In genomic region chr13:30847697-30848307, GRCh38 we compare ENCODE assay signal across 8 cellular contexts. TPM values are rescaled to one million over a fixed set of nuclear protein-coding genes. Genes with fewer than 3 reads are reported as not detected.
A peak's percentile ranks its signal among the peaks of the same experiment; 100 is the strongest.
DNase-seq lines count a peak whose midpoint lies in the region; ATAC-seq, FAIRE-seq and TF ChIP-seq lines count a peak whose summit lies in the region.

No MANE protein-coding gene starts in this region.

- peak overlapping the region; percentile 68 for H3K27ac ChIP-seq in hepatocyte
- H3K27ac ChIP-seq in upper lobe of left lung = peak overlapping the region in 2 of 4 donors; percentile 17 to 46
- no peak overlapping the region for H3K27ac ChIP-seq in Karpas-422 (ENCODE audit: low read length)

- H3K79me2 ChIP-seq in hepatocyte (no peaks in the 10 kb centered on the region), Karpas-422 (ENCODE audit: low read length) (no peaks in the 10 kb centered on the region)

- TF ChIP-seq POLR2A in upper lobe of left lung (IDR thresholded peaks at IDR 0.05) (no peak), GM18505 (IDR thresholded peaks at IDR 0.05; ENCODE audit: borderline replicate concordance, extremely low read depth, insufficient read depth, insufficient read length) (no peak)

- H3K9ac ChIP-seq in Karpas-422 (ENCODE audit: low read length) = no peak overlapping the region

- no peak overlapping the region for H3K4me3 ChIP-seq in hepatocyte
- no peak overlapping the region for H3K4me3 ChIP-seq in upper lobe of left lung
- H3K4me3 ChIP-seq in Karpas-422 (ENCODE audit: low read length) = no peak overlapping the region

- H3K4me1 ChIP-seq in hepatocyte (ENCODE audit: insufficient read depth) (no peaks in the 10 kb centered on the region), upper lobe of left lung (peaks cover 0 to 12% (median 4%) of the 10 kb centered on the region in 4 donors), Karpas-422 (ENCODE audit: low read length) (peaks cover 3% of the 10 kb centered on the region; the same call in 1 of the 2 replicates)

- H3K4me2 ChIP-seq in hepatocyte (peak overlapping the region; percentile 32), Karpas-422 (ENCODE audit: low read depth, low read length, poor library complexity, severe bottlenecking) (no peak overlapping the region)

- TF ChIP-seq CTCF in hepatocyte (IDR thresholded peaks at IDR 0.05; ENCODE audit: poor library complexity) = no peak
- TF ChIP-seq CTCF in upper lobe of left lung (IDR thresholded peaks at IDR 0.05) = no peak

- TF ChIP-seq EP300 in upper lobe of left lung (IDR thresholded peaks at IDR 0.05) = no peak

- H3K27me3 ChIP-seq in hepatocyte (no peaks in the 10 kb centered on the region), upper lobe of left lung (no peaks in the 10 kb centered on the region), Karpas-422 (ENCODE audit: low read length) (no peaks in the 10 kb centered on the region)

- ATAC-seq in Right ventricle myocardium inferior (peak; percentile 70), upper lobe of left lung (ENCODE audit: low FRiP score in 2 of 2) (peak; percentile 25 to 80), GM18505 (IDR thresholded peaks at IDR 0.05; ENCODE audit: unreplicated experiment) (no peak)

- no peaks in the 10 kb centered on the region for H3K9me2 ChIP-seq in hepatocyte (replicated peaks; ENCODE audit: insufficient read depth)
- no peaks in the 10 kb centered on the region for H3K9me2 ChIP-seq in Karpas-422 (replicated peaks; ENCODE audit: insufficient read depth, low read length)

- peak; percentile 36 for FAIRE-seq in TTC549 (lab: Jason Lieb, UNC)

- H2AFZ ChIP-seq in hepatocyte (no peak overlapping the region), Karpas-422 (ENCODE audit: low read length) (no peak overlapping the region)

- DNase-seq in Right ventricle myocardium inferior (ENCODE audit: missing footprints) (no peak), cardiac septum (ENCODE audit: low spot score) (no peak), hepatocyte (ENCODE audit: low spot score) (peak; percentile 57), upper lobe of left lung (no peak), Karpas-422 (no peak), NCI-H82 (lab: John Stamatoyannopoulos, UW) (no peak)

- H3K9me3 ChIP-seq in hepatocyte (ENCODE audit: low read depth) = no peaks in the 10 kb centered on the region
- no peaks in the 10 kb centered on the region for H3K9me3 ChIP-seq in upper lobe of left lung
- H3K9me3 ChIP-seq in Karpas-422 (ENCODE audit: low read length) = peaks cover 6% of the 10 kb centered on the region; the same call in 1 of the 2 replicates

- intact Hi-C loops in Right ventricle myocardium inferior (cut with DNase I) = no loop called here
- intact Hi-C loops in cardiac septum (cut with DNase I) = no loop called here

- H4K20me1 ChIP-seq in hepatocyte (ENCODE audit: insufficient read depth, poor library complexity, severe bottlenecking) = no peaks in the 10 kb centered on the region
- no peaks in the 10 kb centered on the region for H4K20me1 ChIP-seq in Karpas-422 (ENCODE audit: insufficient read depth, low read depth, low read length)

- H3K36me3 ChIP-seq in hepatocyte (replicated peaks; ENCODE audit: insufficient read depth, low read depth) = no peaks in the 10 kb centered on the region
- H3K36me3 ChIP-seq in upper lobe of left lung = no peaks in the 10 kb centered on the region
- no peaks in the 10 kb centered on the region for H3K36me3 ChIP-seq in Karpas-422 (ENCODE audit: insufficient read depth, low read length)

- 62% methylated on average over 11 of the region's 11 CpGs for WGBS in hepatocyte (ENCODE audit: low lambda C conversion rate, missing lambda C conversion rate)
- whole genome bisulfite sequencing in upper lobe of left lung, 2 donors = 45 to 54% methylated on average over 11 of the region's 11 CpGs

RNA-seq across cellular contexts. Expression of gene MEDAG, which starts 58.3 kb away (rescaled TPM):
- total RNA-seq in Right ventricle myocardium inferior = 4.7 TPM
- total RNA-seq in cardiac septum = 11.7 TPM
- total RNA-seq in hepatocyte = 0.03 TPM in 1 of 2 replicates, not detected in the other
- 0.28 and 0.30 TPM in 2 replicates for polyA plus RNA-seq in hepatocyte
- 10 to 100 TPM in 1 of 6 donors, 1 to 10 TPM in 4, not detected in 1; 1.4 to 12.1 (median 5.1) TPM for total RNA-seq in upper lobe of left lung
- not detected in 2 replicates for total RNA-seq in Karpas-422 (2014; rRNA removed; shearing (Covaris generic); ENCODE audit: low replicate concordance)
